15 cellular contexts compared by ENCODE assay signal in genomic region chr3:179544981-179545645, GRCh38. TPM values are rescaled to one million over a fixed set of nuclear protein-coding genes. Genes with fewer than 3 reads are reported as not detected.
DNase-seq lines count a peak whose midpoint lies in the region; ATAC-seq, FAIRE-seq and TF ChIP-seq lines count a peak whose summit lies in the region.
"Had no signal": no experiment of that assay in that cellular context is flagged by ENCODE, and none has a peak within 500 bp of the region (broad histone marks: within the 10 kb centered on the region; RNA-seq: fewer than 3 reads in every experiment).

No MANE protein-coding gene starts in this region.

- H3K4me3 ChIP-seq in GM23338 (no peak overlapping the region), fibroblast of villous mesenchyme (ENCODE audit: low read depth, low read length) (no peak overlapping the region), SJCRH30 (no peak overlapping the region)
- H3K4me3 ChIP-seq: ascending aorta had no signal

- no peak for FAIRE-seq in GM19239 (lab: Jason Lieb, UNC)

- H3F3A ChIP-seq in GM23338 (replicated peaks; ENCODE audit: low read depth): no peaks in the 10 kb centered on the region

- H3K27me3 Mint-ChIP-seq in GM23338 (ENCODE audit: insufficient read depth, low read depth, poor library complexity): peaks cover 1% of the 10 kb centered on the region
- H3K27me3 Mint-ChIP-seq: stimulated activated naive CD8-positive, alpha-beta T cell treated with anti-CD3 and anti-CD28 coated beads, Interleukin-15, Interleukin-2, amounts not matched to agents 100 ng/mL and 50 ng/mL, for 24 hours had no signal

- H3K27me3 ChIP-seq in GM23338 (ENCODE audit: insufficient read depth) (no peaks in the 10 kb centered on the region), SJCRH30 (no peaks in the 10 kb centered on the region)
- H3K27me3 ChIP-seq: ascending aorta had no signal

- no peaks in the 10 kb centered on the region for H3K36me3 ChIP-seq in GM23338 (ENCODE audit: insufficient read depth)
- no peaks in the 10 kb centered on the region for H3K36me3 ChIP-seq in SJCRH30
- H3K36me3 ChIP-seq: ascending aorta had no signal

- ATAC-seq in GM23338: no peak

- 0 out of 2 replicates have a peak overlapping the region, but pooled peaks have one; percentile 38 for H2AFZ ChIP-seq in GM23338

- H3K9me3 Mint-ChIP-seq in GM23338: no peaks in the 10 kb centered on the region
- H3K9me3 Mint-ChIP-seq: CD8-positive, alpha-beta memory T cell; stimulated activated naive CD8-positive, alpha-beta T cell treated with anti-CD3 and anti-CD28 coated beads, Interleukin-15, Interleukin-2, amounts not matched to agents 100 ng/mL and 50 ng/mL, for 24 hours had no signal

- H3K9me2 ChIP-seq in GM23338 (ENCODE audit: insufficient read depth): 0 out of 2 replicates have a peak, but pooled peaks cover 6% of the 10 kb centered on the region

- H3K36me3 Mint-ChIP-seq in GM23338 (ENCODE audit: low read depth): no peaks in the 10 kb centered on the region

- no peak overlapping the region for H3K4me3 Mint-ChIP-seq in GM23338
- H3K4me3 Mint-ChIP-seq: CD8-positive, alpha-beta memory T cell; stimulated activated naive CD8-positive, alpha-beta T cell treated with anti-CD3 and anti-CD28 coated beads, Interleukin-15, Interleukin-2, amounts not matched to agents 100 ng/mL and 50 ng/mL, for 24 hours had no signal

- H3K4me2 ChIP-seq in GM23338: no peak overlapping the region

- H3K4me1 Mint-ChIP-seq in GM23338: peaks cover 5% of the 10 kb centered on the region; the same call in 1 of the 3 replicates
- H3K4me1 Mint-ChIP-seq: CD8-positive, alpha-beta memory T cell had no signal

- peak; percentile 43 for DNase-seq in AG08395 (ENCODE audit: low spot score)
- no peak for DNase-seq in GM23338 (ENCODE audit: low spot score)
- DNase-seq in amniotic epithelial cell (ENCODE audit: low read depth): peak; percentile 93
- DNase-seq in fibroblast of villous mesenchyme (ENCODE audit: low read depth): peak; percentile 50
- DNase-seq in NCI-H146 treated with DMSO at 0.1 percent for 48 hours (lab: John Stamatoyannopoulos, UW; ENCODE audit: unreplicated experiment): no peak
- DNase-seq in SJCRH30: no peak
- DNase-seq in GM19239 (ENCODE audit: insufficient read length, low spot score): no peak
- no peak for DNase-seq in islet precursor cell
- DNase-seq: activated CD8-positive, alpha-beta memory T cell treated with anti-CD3 and anti-CD28 coated beads, Interleukin-2, amount 50 U/mL, for 48 hours; CD8-positive, alpha-beta memory T cell; midbrain; posterior cingulate gyrus had no signal

- TF ChIP-seq CTCF in GM23338 (conservative IDR thresholded peaks at IDR 0.05; ENCODE audit: low read depth in 2 of 2) (no peak), fibroblast of villous mesenchyme (IDR thresholded peaks at IDR 0.05; ENCODE audit: insufficient read depth, low read depth, low read length) (no peak)

- no peaks in the 10 kb centered on the region for H3K79me2 ChIP-seq in GM23338 (replicated peaks; ENCODE audit: insufficient read depth)

- no peak overlapping the region for H3K27ac Mint-ChIP-seq in GM23338
- H3K27ac Mint-ChIP-seq: stimulated activated naive CD8-positive, alpha-beta T cell treated with anti-CD3 and anti-CD28 coated beads, Interleukin-15, Interleukin-2, amounts not matched to agents 100 ng/mL and 50 ng/mL, for 24 hours had no signal

- H3K4me1 ChIP-seq in GM23338 (ENCODE audit: insufficient read depth) (no peaks in the 10 kb centered on the region), SJCRH30 (no peaks in the 10 kb centered on the region)
- H3K4me1 ChIP-seq: ascending aorta had no signal

- H3K9me3 ChIP-seq in SJCRH30 (replicated peaks): no peaks in the 10 kb centered on the region
- H3K9me3 ChIP-seq: ascending aorta had no signal

- no peak overlapping the region for H3K27ac ChIP-seq in GM23338 (ENCODE audit: low read depth)
- no peak overlapping the region for H3K27ac ChIP-seq in SJCRH30
- H3K27ac ChIP-seq: ascending aorta, RWPE1 had no signal

- no peaks in the 10 kb centered on the region for H4K20me1 ChIP-seq in GM23338 (replicated peaks; ENCODE audit: insufficient read depth)

TF ChIP-seq in GM23338, 12 proteins besides CTCF, POLR2A, EP300 and RAD21:
- TF ChIP-seq EZH2phosphoT487 (IDR thresholded peaks at IDR 0.05; ENCODE audit: unreplicated experiment): no peak
- no peak for TF ChIP-seq ZNF462 (CRISPR knock-in tag; IDR thresholded peaks at IDR 0.05)
- no peak for TF ChIP-seq POLR2AphosphoS5 (IDR thresholded peaks at IDR 0.05; ENCODE audit: low read depth)
- TF ChIP-seq ETS1 (IDR thresholded peaks at IDR 0.05): no peak
- no peak for TF ChIP-seq ZNF114 (CRISPR knock-in tag; IDR thresholded peaks at IDR 0.05)

RNA-seq across cellular contexts. Expression of gene ACTL6A, which starts 17.6 kb away (rescaled TPM):
- 117 and 205 TPM in 2 replicates for total RNA-seq in GM23338 (2014; rRNA removed; shearing (Covaris generic))
- polyA plus RNA-seq in GM23338 (2016; fragmentation: Nextera tagmentation; extraction: Ambion mirVana): 125 and 152 TPM in 2 replicates
- total RNA-seq in fibroblast of villous mesenchyme: 42.5 and 48.8 TPM in 2 replicates
- total RNA-seq in SJCRH30 (2014; rRNA removed; shearing (Covaris generic)): 106 and 111 TPM in 2 replicates

RNA-seq across cellular contexts. Expression of gene MRPL47, which starts 59.3 kb away (rescaled TPM):
- total RNA-seq in GM23338 (2014; rRNA removed; shearing (Covaris generic)): 45.5 and 46.7 TPM in 2 replicates
- 212 and 229 TPM in 2 replicates for polyA plus RNA-seq in GM23338 (2016; fragmentation: Nextera tagmentation; extraction: Ambion mirVana)
- total RNA-seq in fibroblast of villous mesenchyme: 45.7 and 53.5 TPM in 2 replicates
- 48.2 and 58.2 TPM in 2 replicates for total RNA-seq in SJCRH30 (2014; rRNA removed; shearing (Covaris generic))

RNA-seq across cellular contexts. Expression of gene NDUFB5, which starts 59.5 kb away (rescaled TPM):
- 65.4 and 74.9 TPM in 2 replicates for total RNA-seq in GM23338 (2014; rRNA removed; shearing (Covaris generic))
- polyA plus RNA-seq in GM23338 (2016; fragmentation: Nextera tagmentation; extraction: Ambion mirVana): 101 and 113 TPM in 2 replicates
- total RNA-seq in fibroblast of villous mesenchyme: 90.8 and 117 TPM in 2 replicates
- 134 and 137 TPM in 2 replicates for total RNA-seq in SJCRH30 (2014; rRNA removed; shearing (Covaris generic))

Comparison
In these comparisons a context has a peak if more than half of its experiments do, and no peak if none do; other contexts are left out.
1. DNase-seq: peak in AG08395 (single experiment), amniotic epithelial cell (single experiment) and fibroblast of villous mesenchyme (single experiment); none in GM23338 (single experiment), NCI-H146 treated with DMSO at 0.1 percent for 48 hours (single experiment), SJCRH30 (0 of 2), GM19239 (single experiment) and islet precursor cell (single experiment).